22 cellular contexts compared by ENCODE assay signal in genomic region chr2:151417650-151418049, GRCh38.
"Had no signal": no experiment of that assay in that cellular context is flagged by ENCODE, and none has a peak within 500 bp of the region (broad histone marks: within the 10 kb centered on the region; RNA-seq: fewer than 3 reads in every experiment).

No MANE protein-coding gene starts in this region.

- H3K4me1 Mint-ChIP-seq: endodermal cell, neural crest cell had no signal

- DNase-seq: colonic mucosa; dermis blood vessel endothelial cell; endodermal cell; gastrocnemius medialis; heart right ventricle; hypothalamus; kidney glomerular epithelial cell; mammary epithelial cell; natural killer cell; posterior cingulate gyrus; small intestine; stimulated activated CD4-positive, alpha-beta T cell treated with anti-CD3 and anti-CD28 coated beads, Interleukin-12 subunit alpha, Interleukin-12 subunit beta, amount 100 ng/mL, for 4 hours; stimulated activated CD4-positive, alpha-beta T cell treated with anti-CD3 and anti-CD28 coated beads, Interleukin-2, amount 100 ng/mL, for 48 hours; stimulated activated naive CD4-positive, alpha-beta T cell treated with Interleukin-2 at 50 U/mL for 16 hours; upper lobe of right lung had no signal

- H3K4me1 ChIP-seq: colonic mucosa, gastrocnemius medialis, upper lobe of right lung had no signal

- H3K27ac ChIP-seq: colonic mucosa, epithelial cell of prostate, esophagus muscularis mucosa, gastrocnemius medialis, heart right ventricle, tibial nerve, upper lobe of right lung, vagina had no signal

- H3K9me3 Mint-ChIP-seq: endodermal cell, natural killer cell, neural crest cell had no signal

- FAIRE-seq: islet of Langerhans, small intestine had no signal

- H3K4me3 ChIP-seq: colonic mucosa, esophagus muscularis mucosa, gastrocnemius medialis, heart right ventricle, tibial nerve, upper lobe of right lung, vagina had no signal

- H3K9me3 ChIP-seq: colonic mucosa, esophagus muscularis mucosa, gastrocnemius medialis, heart right ventricle, tibial nerve, upper lobe of right lung, vagina had no signal

- ATAC-seq: gastrocnemius medialis, heart right ventricle, left lobe of liver, natural killer cell, upper lobe of right lung had no signal

- H3K27me3 ChIP-seq: colonic mucosa, esophagus muscularis mucosa, gastrocnemius medialis, heart right ventricle, tibial nerve, upper lobe of right lung, vagina had no signal

- H3K36me3 ChIP-seq: colonic mucosa had no signal

- H3K4me3 Mint-ChIP-seq: endodermal cell, natural killer cell, neural crest cell had no signal

- H3K27ac Mint-ChIP-seq: endodermal cell, natural killer cell had no signal
